In the genomic region with DNA sequence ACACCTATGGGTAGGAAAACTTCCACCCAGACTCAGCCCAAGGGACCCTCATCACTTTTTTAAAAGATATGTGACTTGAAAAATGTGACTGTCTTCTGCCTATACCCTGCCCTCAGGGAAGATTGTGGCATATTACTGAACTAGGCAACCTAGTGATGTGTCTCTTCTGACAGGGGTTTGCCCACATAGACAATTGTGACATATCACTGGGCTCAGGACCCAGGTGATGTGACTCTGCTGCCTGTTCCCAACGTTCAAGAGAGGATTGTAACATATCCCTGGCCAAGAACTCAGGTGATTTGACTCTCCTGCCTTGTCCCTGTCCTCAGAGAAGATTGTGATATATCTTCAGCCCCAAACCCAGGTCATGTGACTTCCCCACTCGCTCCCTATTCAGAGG, we compare ENCODE assay signal across 22 cellular contexts.
DNase-seq lines count a peak whose midpoint lies in the region; ATAC-seq lines count a peak whose summit lies in the region.
"Had no signal": no experiment of that assay in that cellular context is flagged by ENCODE, and none has a peak within 500 bp of the region (broad histone marks: within the 10 kb centered on the region; RNA-seq: fewer than 3 reads in every experiment).

No MANE protein-coding gene starts in this region.

- no peak overlapping the region for H3K23ac ChIP-seq in trophoblast cell (ENCODE audit: low read length)

- H3K36me3 ChIP-seq in trophoblast cell (ENCODE audit: control insufficient read depth in 1 of 2, insufficient read depth in 2 of 2, low read length in 2 of 2), result no peaks in the 10 kb centered on the region
- H3K36me3 ChIP-seq: BE2C, BLaER1 had no signal

- H3K4me1 ChIP-seq in trophoblast cell (ENCODE audit: control insufficient read depth in 1 of 2, insufficient read depth in 2 of 2, low read length in 2 of 2), result no peaks in the 10 kb centered on the region
- H3K4me1 ChIP-seq: BE2C, BLaER1 had no signal

- WGBS in trophoblast cell (ENCODE audit: extremely low coverage, insufficient coverage, insufficient read length), result no CpG with 5 or more reads among the region's 2 CpGs

- no peak overlapping the region for H3K4me2 ChIP-seq in trophoblast cell (ENCODE audit: low read length)
- H3K4me2 ChIP-seq: BLaER1 had no signal

- no peak overlapping the region for H2BK12ac ChIP-seq in trophoblast cell (ENCODE audit: low read length)

- no peak overlapping the region for H2AK5ac ChIP-seq in trophoblast cell (ENCODE audit: low read length)

- no peaks in the 10 kb centered on the region for H3K27me3 ChIP-seq in trophoblast cell (ENCODE audit: insufficient read depth, low read length)
- H3K27me3 ChIP-seq: BE2C, BLaER1 had no signal

- peak; percentile 7 for DNase-seq in islet precursor cell
- peak; percentile 80 to 96 for DNase-seq in trophoblast cell
- DNase-seq in SKM-1 treated with dmso at 0.1 percent for 144 hours (lab: John Stamatoyannopoulos, UW; ENCODE audit: unreplicated experiment), result no peak
- no peak for DNase-seq in GOT3 (lab: John Stamatoyannopoulos, UW)
- DNase-seq: 8988T; ACHN; BE2C; C1 segment of cervical spinal cord; CD4-positive, alpha-beta memory T cell; CD4-positive, CD25-positive, alpha-beta regulatory T cell; CD8-positive, alpha-beta memory T cell; COR-L47; DMS 273 treated with DMSO at 0.1 percent for 48 hours; DMS153; DMS53; DMS79; DND-41; EL; GDM1 had no signal

- no peaks in the 10 kb centered on the region for H3K79me2 ChIP-seq in trophoblast cell (ENCODE audit: control insufficient read depth, insufficient read depth, low read length, poor library complexity)

- H3K4ac ChIP-seq in trophoblast cell (ENCODE audit: low read depth, low read length), result no peak overlapping the region

- peaks cover 9% of the 10 kb centered on the region for H3K9me3 ChIP-seq in trophoblast cell (ENCODE audit: insufficient read depth, low read depth, low read length)
- H3K9me3 ChIP-seq: BE2C had no signal

- no peaks in the 10 kb centered on the region for H3K79me1 ChIP-seq in trophoblast cell (ENCODE audit: low read length)

- no peak overlapping the region for H2BK120ac ChIP-seq in trophoblast cell (ENCODE audit: insufficient read depth, low read length, poor library complexity)

- H4K12ac ChIP-seq in trophoblast cell (ENCODE audit: low read depth, low read length), result no peak overlapping the region

- H4K91ac ChIP-seq in trophoblast cell (ENCODE audit: low read depth, low read length), result no peak overlapping the region

- no peak overlapping the region for H3K14ac ChIP-seq in trophoblast cell (ENCODE audit: low read length)

- no peak overlapping the region for H2BK5ac ChIP-seq in trophoblast cell (ENCODE audit: low read depth, low read length, poor library complexity)

- no peak overlapping the region for H3K27ac ChIP-seq in trophoblast cell (ENCODE audit: low read depth, low read length)
- H3K27ac ChIP-seq: BLaER1 had no signal

- no peak overlapping the region for H2AFZ ChIP-seq in trophoblast cell (ENCODE audit: insufficient read depth, low read length, poor library complexity)

- no peak overlapping the region for H3K18ac ChIP-seq in trophoblast cell (ENCODE audit: low read length)

- ATAC-seq in GM19397 (IDR thresholded peaks at IDR 0.05; ENCODE audit: unreplicated experiment), result no peak
- ATAC-seq: GM12878 had no signal

- H3K9ac ChIP-seq in trophoblast cell (ENCODE audit: low read length), result no peak overlapping the region
- H3K9ac ChIP-seq: BLaER1 had no signal

- H3K4me3 ChIP-seq in trophoblast cell (ENCODE audit: low read depth, low read length), result no peak overlapping the region
- H3K4me3 ChIP-seq: BLaER1, GM12878 had no signal

- no peak overlapping the region for H4K8ac ChIP-seq in trophoblast cell (ENCODE audit: low read depth, low read length)

Comparison
In these comparisons a context has a peak if more than half of its experiments do, and no peak if none do; other contexts are left out.
1. DNase-seq: peak in islet precursor cell (single experiment) and trophoblast cell (2 of 2); none in SKM-1 treated with dmso at 0.1 percent for 144 hours (single experiment) and GOT3 (single experiment).